2 cellular contexts compared by ENCODE assay signal in genomic region chr2:10193276-10193675, GRCh38.
TF ChIP-seq lines count a peak whose summit lies in the region.

No MANE protein-coding gene starts in this region.

TF ChIP-seq in SK-N-SH, 30 proteins besides CTCF, POLR2A, EP300 and RAD21 (continued from another document):
- TF ChIP-seq GATA2 (CRISPR knock-in tag; IDR thresholded peaks at IDR 0.05) (no peak), TEAD4 (IDR thresholded peaks at IDR 0.05; ENCODE audit: borderline replicate concordance, insufficient read depth) (no peak), ZBTB33 (IDR thresholded peaks at IDR 0.05; ENCODE audit: borderline replicate concordance, low read depth) (no peak), FOSL2 (IDR thresholded peaks at IDR 0.05; ENCODE audit: borderline replicate concordance, low read depth) (no peak), CHD2 (IDR thresholded peaks at IDR 0.05; ENCODE audit: low read length, partially characterized antibody) (no peak), USF1 (IDR thresholded peaks at IDR 0.05; ENCODE audit: borderline replicate concordance, low read depth) (no peak), SIN3A (IDR thresholded peaks at IDR 0.05; ENCODE audit: borderline replicate concordance, low read depth, low read length) (no peak), ELF1 (IDR thresholded peaks at IDR 0.05) (no peak), MXI1 (IDR thresholded peaks at IDR 0.05; ENCODE audit: low read depth, low read length) (no peak), NFIC (IDR thresholded peaks at IDR 0.05; ENCODE audit: borderline replicate concordance) (no peak), TAF1 (IDR thresholded peaks at IDR 0.05; ENCODE audit: borderline replicate concordance, low read depth, low read length) (no peak), POLR2AphosphoS5 (IDR thresholded peaks at IDR 0.05; ENCODE audit: low read depth, low read length) (no peak)

TF ChIP-seq in SK-N-SH treated with all-trans-retinoic acid at 6 μM for 48 hours, 23 proteins besides CTCF, POLR2A, EP300 and RAD21 (continued from another document):
- no peak for TF ChIP-seq POU6F1 (CRISPR knock-in tag; IDR thresholded peaks at IDR 0.05; ENCODE audit: borderline replicate concordance, low read depth)
- no peak for TF ChIP-seq TOX (CRISPR knock-in tag; IDR thresholded peaks at IDR 0.05; ENCODE audit: borderline replicate concordance)
- TF ChIP-seq SNAI2 (CRISPR knock-in tag; IDR thresholded peaks at IDR 0.05), result no peak
- TF ChIP-seq GLIS3 (CRISPR knock-in tag; IDR thresholded peaks at IDR 0.05), result no peak
- TF ChIP-seq CREB5 (CRISPR knock-in tag; IDR thresholded peaks at IDR 0.05; ENCODE audit: low read depth), result no peak
- no peak for TF ChIP-seq RARB (CRISPR knock-in tag; IDR thresholded peaks at IDR 0.05)
- TF ChIP-seq PATZ1 (CRISPR knock-in tag; IDR thresholded peaks at IDR 0.05; ENCODE audit: borderline replicate concordance), result no peak
- no peak for TF ChIP-seq BACH2 (CRISPR knock-in tag; IDR thresholded peaks at IDR 0.05; ENCODE audit: borderline replicate concordance)
- TF ChIP-seq PPARA (CRISPR knock-in tag; IDR thresholded peaks at IDR 0.05; ENCODE audit: borderline replicate concordance), result no peak
- no peak for TF ChIP-seq ZFP30 (CRISPR knock-in tag; IDR thresholded peaks at IDR 0.05)
- no peak for TF ChIP-seq ZC3H10 (CRISPR knock-in tag; IDR thresholded peaks at IDR 0.05)
- no peak for TF ChIP-seq ZFP3 (CRISPR knock-in tag; IDR thresholded peaks at IDR 0.05)
- no peak for TF ChIP-seq ISL1 (CRISPR knock-in tag; IDR thresholded peaks at IDR 0.05)
TF ChIP-seq in SK-N-SH treated with all-trans-retinoic acid at 6 μM for 48 hours: peak in this region for 0.
